33 cellular contexts compared by ENCODE assay signal in the genomic region with DNA sequence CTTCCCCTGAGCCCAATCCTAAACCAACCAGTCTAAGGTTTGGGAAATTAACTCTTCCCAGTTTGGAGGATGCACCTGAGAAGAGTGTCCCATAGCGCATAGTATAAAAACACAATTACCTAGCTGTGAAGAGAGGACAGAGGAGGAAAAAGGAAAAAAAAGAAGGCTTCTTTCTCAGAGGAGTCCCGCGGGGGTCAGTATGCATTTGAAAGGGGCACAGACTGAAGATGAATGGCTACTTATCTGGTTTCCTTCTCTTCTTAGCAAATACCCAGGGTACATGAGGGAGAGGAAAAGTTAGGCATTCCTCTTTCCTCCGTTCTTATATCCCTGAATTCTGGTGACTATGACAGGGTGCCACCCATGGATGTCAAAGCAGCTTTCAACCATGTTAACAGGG.
"Had no signal": no experiment of that assay in that cellular context is flagged by ENCODE, and none has a peak within 500 bp of the region (broad histone marks: within the 10 kb centered on the region; RNA-seq: fewer than 3 reads in every experiment).

No MANE protein-coding gene starts in this region.

- H3K27ac ChIP-seq: epithelial cell of prostate, left lung, lower lobe of right lung, neutrophil, ovary, right lobe of liver, testis, VCaP had no signal

- H3K36me3 ChIP-seq: left lung, lower lobe of right lung, neutrophil, ovary, right lobe of liver had no signal

- H3K27me3 Mint-ChIP-seq: activated CD4-positive, alpha-beta T cell treated with anti-CD3 and anti-CD28 coated beads, Interleukin-2, amount 10 ng/mL, durations not matched to agents 7 days and 5 days; activated CD8-positive, alpha-beta memory T cell treated with anti-CD3 and anti-CD28 coated beads, Interleukin-2, amount 10 ng/mL, durations not matched to agents 7 days and 5 days; activated CD8-positive, alpha-beta T cell treated with anti-CD3 and anti-CD28 coated beads for 36 hours; activated naive CD4-positive, alpha-beta T cell treated with anti-CD3 and anti-CD28 coated beads, Interleukin-2, amount 50 U/mL, for 24 hours; activated naive CD8-positive, alpha-beta T cell treated with anti-CD3 and anti-CD28 coated beads, Interleukin-2, amount 50 U/mL, for 24 hours; central memory CD8-positive, alpha-beta T cell; dendritic cell treated with granulocyte-macrophage colony-stimulating factor and Interleukin-4, amounts not matched to agents 40 ng/mL and 50 ng/mL, for 4 days; natural killer cell treated with Interleukin-12 subunit alpha and Interleukin-12 subunit beta and Interleukin-15 and Interleukin-18, amount 100 ng/mL, for 72 hours; progenitor cell of endocrine pancreas had no signal

- H3K4me1 ChIP-seq: left lung, lower lobe of right lung, right lobe of liver, testis had no signal

- H3K9me3 ChIP-seq: left lung, lower lobe of right lung, mucosa of descending colon, neutrophil, ovary, right lobe of liver, testis had no signal

- H3K4me3 Mint-ChIP-seq: activated CD4-positive, alpha-beta T cell treated with anti-CD3 and anti-CD28 coated beads, Interleukin-2, amount 10 ng/mL, durations not matched to agents 7 days and 5 days; activated CD8-positive, alpha-beta memory T cell treated with anti-CD3 and anti-CD28 coated beads, Interleukin-2, amount 10 ng/mL, durations not matched to agents 7 days and 5 days; activated CD8-positive, alpha-beta T cell treated with anti-CD3 and anti-CD28 coated beads for 36 hours; activated naive CD4-positive, alpha-beta T cell treated with anti-CD3 and anti-CD28 coated beads, Interleukin-2, amount 50 U/mL, for 24 hours; activated naive CD8-positive, alpha-beta T cell treated with anti-CD3 and anti-CD28 coated beads, Interleukin-2, amount 50 U/mL, for 24 hours; central memory CD8-positive, alpha-beta T cell; dendritic cell treated with granulocyte-macrophage colony-stimulating factor and Interleukin-4, amounts not matched to agents 40 ng/mL and 50 ng/mL, for 4 days; natural killer cell treated with Interleukin-12 subunit alpha and Interleukin-12 subunit beta and Interleukin-15 and Interleukin-18, amount 100 ng/mL, for 72 hours; T-helper 1 cell treated with Interleukin-12 subunit alpha and Interleukin-12 subunit beta and Interleukin-4 antibody, amounts not matched to agents 30 μg/mL and 1 μg/mL, for 36 hours had no signal

- H3K36me3 Mint-ChIP-seq: activated CD8-positive, alpha-beta memory T cell treated with anti-CD3 and anti-CD28 coated beads, Interleukin-2, amount 10 ng/mL, durations not matched to agents 7 days and 5 days; activated naive CD4-positive, alpha-beta T cell treated with anti-CD3 and anti-CD28 coated beads, Interleukin-2, amount 50 U/mL, for 24 hours; natural killer cell treated with Interleukin-12 subunit alpha and Interleukin-12 subunit beta and Interleukin-15 and Interleukin-18, amount 100 ng/mL, for 72 hours had no signal

- DNase-seq: activated CD4-positive, alpha-beta T cell treated with anti-CD3 and anti-CD28 coated beads, Interleukin-2, amount 10 ng/mL, durations not matched to agents 7 days and 5 days; activated CD4-positive, CD25-positive, alpha-beta regulatory T cell treated with anti-CD3 and anti-CD28 coated beads, Interleukin-2, amount 50 U/mL, for 72 hours; activated CD8-positive, alpha-beta memory T cell treated with anti-CD3 and anti-CD28 coated beads, Interleukin-2, amount 10 ng/mL, durations not matched to agents 7 days and 5 days; activated CD8-positive, alpha-beta T cell treated with anti-CD3 and anti-CD28 coated beads for 36 hours; activated naive CD8-positive, alpha-beta T cell treated with anti-CD3 and anti-CD28 coated beads, Interleukin-2, amount 50 U/mL, for 24 hours; activated T-cell treated with anti-CD3 and anti-CD28 coated beads, Interleukin-2, amount 50 U/mL, for 48 hours; amygdala; kidney glomerular epithelial cell; left lung; lower lobe of right lung; mucosa of descending colon; ovary; right lobe of liver; stimulated activated CD4-positive, alpha-beta T cell treated with anti-CD3 and anti-CD28 coated beads, Interleukin-2, amount 100 ng/mL, for 48 hours; stimulated activated naive CD8-positive, alpha-beta T cell treated with anti-CD3 and anti-CD28 coated beads, Interleukin-15, Interleukin-2, amounts not matched to agents 100 U/mL and 50 U/mL, for 24 hours; SW 1271; T-helper 9 cell; testis; trophoblast cell had no signal

- H3K27ac Mint-ChIP-seq: activated CD4-positive, alpha-beta T cell treated with anti-CD3 and anti-CD28 coated beads, Interleukin-2, amount 10 ng/mL, durations not matched to agents 7 days and 5 days; activated CD8-positive, alpha-beta memory T cell treated with anti-CD3 and anti-CD28 coated beads, Interleukin-2, amount 10 ng/mL, durations not matched to agents 7 days and 5 days; activated CD8-positive, alpha-beta T cell treated with anti-CD3 and anti-CD28 coated beads for 36 hours; activated naive CD4-positive, alpha-beta T cell treated with anti-CD3 and anti-CD28 coated beads, Interleukin-2, amount 50 U/mL, for 24 hours; activated naive CD8-positive, alpha-beta T cell treated with anti-CD3 and anti-CD28 coated beads, Interleukin-2, amount 50 U/mL, for 24 hours; activated T-helper 2 cell treated with anti-CD3 and anti-CD28 coated beads, Interferon-gamma antibody, Interleukin-2, Interleukin-4, amounts not matched to agents 10 μg/mL and 5 μg/mL and 100 μg/mL, durations not matched to agents 14 hours and 24 hours and 36 hours; dendritic cell treated with granulocyte-macrophage colony-stimulating factor and Interleukin-4, amounts not matched to agents 40 ng/mL and 50 ng/mL, for 4 days; natural killer cell treated with Interleukin-12 subunit alpha and Interleukin-12 subunit beta and Interleukin-15 and Interleukin-18, amount 100 ng/mL, for 72 hours; progenitor cell of endocrine pancreas; T-helper 1 cell treated with Interleukin-12 subunit alpha and Interleukin-12 subunit beta and Interleukin-4 antibody, amounts not matched to agents 30 μg/mL and 1 μg/mL, for 36 hours had no signal

- H3K4me3 ChIP-seq: left lung, lower lobe of right lung, mucosa of descending colon, ovary, right lobe of liver, testis had no signal

- H3K4me1 Mint-ChIP-seq: activated CD4-positive, alpha-beta T cell treated with anti-CD3 and anti-CD28 coated beads, Interleukin-2, amount 10 ng/mL, durations not matched to agents 7 days and 5 days; activated naive CD4-positive, alpha-beta T cell treated with anti-CD3 and anti-CD28 coated beads, Interleukin-2, amount 50 U/mL, for 24 hours; activated naive CD8-positive, alpha-beta T cell treated with anti-CD3 and anti-CD28 coated beads, Interleukin-2, amount 50 U/mL, for 24 hours; central memory CD8-positive, alpha-beta T cell had no signal

- H3K9me3 Mint-ChIP-seq: activated CD4-positive, alpha-beta T cell treated with anti-CD3 and anti-CD28 coated beads, Interleukin-2, amount 10 ng/mL, durations not matched to agents 7 days and 5 days; activated CD8-positive, alpha-beta T cell treated with anti-CD3 and anti-CD28 coated beads for 36 hours; activated naive CD4-positive, alpha-beta T cell treated with anti-CD3 and anti-CD28 coated beads, Interleukin-2, amount 50 U/mL, for 24 hours; activated naive CD8-positive, alpha-beta T cell treated with anti-CD3 and anti-CD28 coated beads, Interleukin-2, amount 50 U/mL, for 24 hours; dendritic cell treated with granulocyte-macrophage colony-stimulating factor and Interleukin-4, amounts not matched to agents 40 ng/mL and 50 ng/mL, for 4 days had no signal

- H3K27me3 ChIP-seq: left lung, neutrophil, ovary, right lobe of liver, testis had no signal

- FAIRE-seq: bronchial epithelial cell, frontal cortex, TTC549, urothelium cell line had no signal
